8 cellular contexts compared by ENCODE assay signal in the genomic region with DNA sequence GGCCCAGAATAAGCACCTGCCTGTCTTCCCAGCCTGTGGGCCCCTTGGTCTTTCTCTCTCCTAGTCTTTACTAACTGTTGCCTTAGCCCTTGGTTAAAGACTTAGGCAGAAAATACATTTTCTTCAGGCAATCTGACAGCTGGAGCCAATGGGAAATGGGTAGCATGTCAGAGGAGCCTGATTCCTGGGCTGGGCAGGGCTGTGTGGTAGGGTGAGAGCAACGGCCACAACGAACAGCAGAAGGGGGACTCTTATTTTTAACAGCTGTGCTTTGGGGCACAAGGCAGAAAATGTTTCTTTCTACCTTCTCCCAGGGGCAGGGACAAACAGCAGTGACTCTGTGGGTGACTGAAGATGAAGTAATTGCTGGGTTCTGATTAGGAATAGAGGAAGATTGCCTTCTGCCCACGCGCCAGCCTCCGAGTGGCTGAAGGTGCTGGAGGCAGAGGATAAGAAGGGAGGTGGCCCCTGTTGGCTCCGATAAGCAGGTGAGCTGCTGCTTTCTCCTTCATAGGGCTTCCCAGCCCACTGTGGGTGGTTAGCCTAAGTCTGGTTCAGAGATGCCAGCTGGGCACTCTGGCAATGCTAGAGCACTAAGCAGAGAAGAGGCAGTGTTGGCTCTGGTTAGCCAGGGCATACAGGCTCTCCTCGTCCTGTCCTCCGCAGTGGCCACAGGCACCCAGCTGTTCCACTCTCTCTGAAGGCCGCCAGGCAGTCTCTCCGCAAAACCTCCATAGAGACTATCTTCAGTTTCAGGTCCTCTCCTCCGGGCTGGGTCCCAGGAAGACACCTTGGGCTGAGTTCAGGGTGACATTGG. TPM values are rescaled to one million over a fixed set of nuclear protein-coding genes. Genes with fewer than 3 reads are reported as not detected.
DNase-seq lines count a peak whose midpoint lies in the region; ATAC-seq and TF ChIP-seq lines count a peak whose summit lies in the region.

No MANE protein-coding gene starts in this region.

- peaks cover 34% of the 10 kb centered on the region for H3K4me1 ChIP-seq in ES-I3 (ENCODE audit: insufficient read depth, low read length)
- H3K4me1 ChIP-seq in neuronal stem cell (ENCODE audit: control insufficient read depth in 2 of 2, insufficient read depth in 1 of 2, low read depth in 1 of 2, low read length in 2 of 2), result peaks cover 49 to 66% of the 10 kb centered on the region in 2 donors

- H3K9me3 ChIP-seq in ES-I3 (ENCODE audit: control insufficient read depth, insufficient read depth, low read length) (no peaks in the 10 kb centered on the region), neuronal stem cell (replicated peaks in 1 of 2; ENCODE audit: control insufficient read depth in 2 of 2, insufficient read depth in 1 of 2, low read depth in 1 of 2, low read length in 2 of 2) (no peaks in the 10 kb centered on the region), WERI-Rb-1 (ENCODE audit: severe bottlenecking) (no peaks in the 10 kb centered on the region)

- H3K4me3 ChIP-seq in choroid plexus epithelial cell (ENCODE audit: low read depth, low read length) (peak overlapping the region; percentile 61), neuronal stem cell (ENCODE audit: low read length in 2 of 2) (peak overlapping the region in 1 of 2 donors; percentile 8), WERI-Rb-1 (ENCODE audit: low read depth, low read length) (no peak overlapping the region)

- no peaks in the 10 kb centered on the region for H3K36me3 ChIP-seq in ES-I3 (ENCODE audit: insufficient read depth, low read length)
- H3K36me3 ChIP-seq in neuronal stem cell (replicated peaks in 1 of 2; ENCODE audit: control insufficient read depth in 2 of 2, insufficient read depth in 2 of 2, low read length in 2 of 2), result peaks cover 3 to 35% of the 10 kb centered on the region in 2 donors
- H3K36me3 ChIP-seq in WERI-Rb-1, result no peaks in the 10 kb centered on the region

- H2BK120ac ChIP-seq in neuronal stem cell (ENCODE audit: low read depth, low read length), result no peak overlapping the region

- H3K14ac ChIP-seq in neuronal stem cell (ENCODE audit: low read length), result no peak overlapping the region

- no peak overlapping the region for H3K4ac ChIP-seq in neuronal stem cell (ENCODE audit: low read length)

- no peak overlapping the region for H4K91ac ChIP-seq in neuronal stem cell (ENCODE audit: low read depth, low read length, poor library complexity)

- H2BK15ac ChIP-seq in neuronal stem cell (ENCODE audit: low read length), result no peak overlapping the region

- ATAC-seq in GM21390 (IDR thresholded peaks at IDR 0.05; ENCODE audit: unreplicated experiment), result no peak

- TF ChIP-seq CTCF in choroid plexus epithelial cell (conservative IDR thresholded peaks at IDR 0.05; ENCODE audit: low read depth, low read length) (no peak), WERI-Rb-1 (IDR thresholded peaks at IDR 0.05; ENCODE audit: low read depth, low read length) (no peak)

- H3K27me3 ChIP-seq in neuronal stem cell (ENCODE audit: control insufficient read depth in 3 of 3, insufficient read depth in 3 of 3, low read depth in 1 of 3, low read length in 3 of 3) (no peaks in the 10 kb centered on the region), WERI-Rb-1 (ENCODE audit: insufficient read depth, low read depth, severe bottlenecking) (peaks cover 51% of the 10 kb centered on the region)

- H3K27ac ChIP-seq in neuronal stem cell (replicated peaks; ENCODE audit: low read length), result peak overlapping the region; percentile 86
- H3K27ac ChIP-seq in WERI-Rb-1, result no peak overlapping the region

- peak overlapping the region; percentile 58 for H3K23ac ChIP-seq in neuronal stem cell (ENCODE audit: low read depth, low read length, poor library complexity)

- H3K4me2 ChIP-seq in neuronal stem cell (ENCODE audit: insufficient read depth, low read length, poor library complexity, severe bottlenecking), result peak overlapping the region; percentile 61

- peak overlapping the region; percentile 34 for H3K9ac ChIP-seq in ES-I3 (ENCODE audit: low read depth, low read length)
- peak overlapping the region; percentile 72 for H3K9ac ChIP-seq in neuronal stem cell (ENCODE audit: low read depth, low read length, poor library complexity)

- peak overlapping the region; percentile 49 for H3K18ac ChIP-seq in neuronal stem cell (ENCODE audit: low read length)

- no peak overlapping the region for H4K8ac ChIP-seq in neuronal stem cell (ENCODE audit: low read depth, low read length)

- peak overlapping the region; percentile 7 for H2BK5ac ChIP-seq in neuronal stem cell (ENCODE audit: low read length)

- H2AK5ac ChIP-seq in neuronal stem cell (ENCODE audit: low read depth, low read length), result no peak overlapping the region

- DNase-seq in NCI-H2227 (lab: John Stamatoyannopoulos, UW; ENCODE audit: unreplicated experiment) (peak; percentile 52), choroid plexus epithelial cell (ENCODE audit: low read depth) (no peak), neuronal stem cell (ENCODE audit: low spot score) (no peak), COR-L47 (lab: John Stamatoyannopoulos, UW) (no peak), WERI-Rb-1 (no peak)
- no peak for DNase-seq in central memory CD4-positive, alpha-beta T cell

- no peak overlapping the region for H2AFZ ChIP-seq in neuronal stem cell (ENCODE audit: low read length)

- H2BK12ac ChIP-seq in neuronal stem cell (ENCODE audit: low read length), result no peak overlapping the region

- peaks cover 2% of the 10 kb centered on the region for H3K79me1 ChIP-seq in neuronal stem cell (ENCODE audit: low read depth, low read length)

- WGBS in neuronal stem cell (ENCODE audit: extremely low coverage in 2 of 2, insufficient read length in 2 of 2, insufficient replicate concordance in 1 of 2), 2 donors, result no CpG with 5 or more reads among the region's 11 CpGs

RNA-seq across cellular contexts. Expression of gene YPEL4, which starts 1.5 kb away (rescaled TPM):
- polyA plus RNA-seq in neuronal stem cell (2013, experiment 1 of 2), result 0.13 TPM
- 0.04 TPM for polyA plus RNA-seq in neuronal stem cell (2013, experiment 2 of 2)

RNA-seq across cellular contexts. Expression of gene CLP1, which starts 9.4 kb away (rescaled TPM):
- polyA plus RNA-seq in neuronal stem cell (2013, experiment 1 of 2), result 8.7 TPM
- polyA plus RNA-seq in neuronal stem cell (2013, experiment 2 of 2), result 8.7 TPM

RNA-seq across cellular contexts. Expression of gene ZDHHC5, which starts 19.7 kb away (rescaled TPM):
- 20.9 TPM for polyA plus RNA-seq in neuronal stem cell (2013, experiment 1 of 2)
- 21.0 TPM for polyA plus RNA-seq in neuronal stem cell (2013, experiment 2 of 2)

RNA-seq across cellular contexts. Expression of gene SERPING1, which starts 50.7 kb away (rescaled TPM):
- polyA plus RNA-seq in neuronal stem cell (2013, experiment 1 of 2), result 78.6 TPM
- polyA plus RNA-seq in neuronal stem cell (2013, experiment 2 of 2), result 79.6 TPM
